Comparison of ENCODE assay signal across 9 cellular contexts in genomic region chr3:159922861-159923312, GRCh38.
DNase-seq lines count a peak whose midpoint lies in the region; ATAC-seq and TF ChIP-seq lines count a peak whose summit lies in the region.
"Had no signal": no experiment of that assay in that cellular context is flagged by ENCODE, and none has a peak within 500 bp of the region (broad histone marks: within the 10 kb centered on the region; RNA-seq: fewer than 3 reads in every experiment).

No MANE protein-coding gene starts in this region.

- peaks cover 11% of the 10 kb centered on the region for H3K9me1 ChIP-seq in IMR-90 (ENCODE audit: insufficient read depth, low read length)

- H3K4me1 ChIP-seq in right cardiac atrium (ENCODE audit: control insufficient read depth, insufficient read depth, low read length) (no peaks in the 10 kb centered on the region), IMR-90 (ENCODE audit: control insufficient read depth, insufficient read depth, low read length) (peaks cover 9% of the 10 kb centered on the region), PC-9 (replicated peaks; ENCODE audit: insufficient read depth) (peaks cover 27% of the 10 kb centered on the region), PC-3 (ENCODE audit: insufficient read depth, low read length) (peaks cover 37% of the 10 kb centered on the region)

- H2BK20ac ChIP-seq in IMR-90 (ENCODE audit: low read depth, low read length), result peak overlapping the region; percentile 33; the same call in 1 of the 2 replicates

- no peak overlapping the region for H2BK120ac ChIP-seq in IMR-90 (ENCODE audit: low read depth, low read length)

- BruUV-seq in IMR-90 (replicated peaks; lab: Mats Ljungman, UMichigan), result no TSS peak
- no TSS peak for BruUV-seq in PC-9 (replicated peaks; lab: Mats Ljungman, UMichigan)
- BruUV-seq in PC-3 (replicated peaks; lab: Mats Ljungman, UMichigan), result no TSS peak

- in situ Hi-C loops in IMR-90 (cut with MboI; ENCODE audit: low sequenced_read_pairs), result no loop called here

- TF ChIP-seq POLR2A in IMR-90 (IDR thresholded peaks at IDR 0.05; ENCODE audit: low read depth, low read length), result no peak

- dilution Hi-C loops in IMR-90 (cut with HindIII; ENCODE audit: low sequenced_read_pairs, unreplicated experiment), result no loop called here

- DNase-seq in Right ventricle myocardium inferior (ENCODE audit: missing footprints) (peak; percentile 42), right cardiac atrium (no peak), IMR-90 (no peak), PC-9 (no peak), NCI-H748 (lab: John Stamatoyannopoulos, UW; ENCODE audit: unreplicated experiment) (no peak), PC-3 (no peak)
- DNase-seq in stimulated activated CD4-positive, alpha-beta T cell treated with anti-CD3 and anti-CD28 coated beads, Interleukin-4, amount 100 ng/mL, for 24 hours, result no peak
- DNase-seq: activated gamma-delta T cell had no signal

- no peak overlapping the region for H4K8ac ChIP-seq in IMR-90 (ENCODE audit: low read depth in 2 of 2, low read length in 2 of 2)

- peak overlapping the region; percentile 23; the same call in 1 of the 2 replicates for H2AK5ac ChIP-seq in IMR-90 (ENCODE audit: low read depth, low read length)

- H3K18ac ChIP-seq in IMR-90 (ENCODE audit: low read depth, low read length), result no peak overlapping the region

- no peak overlapping the region for H3K23ac ChIP-seq in IMR-90 (ENCODE audit: low read depth, low read length)

- peak overlapping the region; percentile 41; the same call in 1 of the 3 replicates for H2BK15ac ChIP-seq in IMR-90 (ENCODE audit: low read depth, low read length)

- CTCF ChIA-PET in IMR-90 (lab: Yijun Ruan, JAX) (no interaction called here), PC-9 (lab: Charles Lee) (no interaction called here), PC-3 (lab: Charles Lee) (no interaction called here)

- no peaks in the 10 kb centered on the region for H3K36me3 ChIP-seq in IMR-90 (ENCODE audit: control insufficient read depth, insufficient read depth, low read length)
- H3K36me3 ChIP-seq in PC-9 (ENCODE audit: low read depth), result no peaks in the 10 kb centered on the region
- H3K36me3 ChIP-seq in PC-3 (ENCODE audit: low read depth, low read length), result no peaks in the 10 kb centered on the region

- POLR2A ChIA-PET in IMR-90 (lab: Charles Lee; ENCODE audit: unreplicated experiment), result no interaction called here
- POLR2A ChIA-PET in PC-9 (lab: Charles Lee; ENCODE audit: unreplicated experiment), result no interaction called here
- POLR2A ChIA-PET in PC-3 (lab: Charles Lee; ENCODE audit: unreplicated experiment), result no interaction called here

- no peak overlapping the region for H4K5ac ChIP-seq in IMR-90 (ENCODE audit: low read depth, low read length)

- H3K4me3 ChIP-seq in right cardiac atrium (ENCODE audit: low read length), result no peak overlapping the region
- no peak overlapping the region for H3K4me3 ChIP-seq in IMR-90 (ENCODE audit: insufficient read depth, low read depth, low read length)
- H3K4me3 ChIP-seq in PC-9, result no peak overlapping the region
- no peak overlapping the region for H3K4me3 ChIP-seq in PC-3 (ENCODE audit: low read length)

- no peaks in the 10 kb centered on the region for H3K79me1 ChIP-seq in IMR-90 (ENCODE audit: low read depth in 1 of 2, low read length in 2 of 2)

- TF ChIP-seq CTCF in IMR-90 (conservative IDR thresholded peaks at IDR 0.05; ENCODE audit: low read depth, low read length) (no peak), PC-9 (conservative IDR thresholded peaks at IDR 0.05) (no peak), PC-3 (conservative IDR thresholded peaks at IDR 0.05; ENCODE audit: low read depth, low read length) (no peak)

- H3K27me3 ChIP-seq in right cardiac atrium (ENCODE audit: control insufficient read depth, insufficient read depth) (no peaks in the 10 kb centered on the region), IMR-90 (ENCODE audit: control insufficient read depth, insufficient read depth, low read length) (no peaks in the 10 kb centered on the region), PC-9 (ENCODE audit: insufficient read depth, low read depth) (no peaks in the 10 kb centered on the region), PC-3 (ENCODE audit: low read length) (no peaks in the 10 kb centered on the region)

- H3F3A ChIP-seq in PC-9 (ENCODE audit: insufficient read depth, low read depth) (peaks cover 22% of the 10 kb centered on the region), PC-3 (ENCODE audit: low read length, unreplicated experiment) (peaks cover 8% of the 10 kb centered on the region)

- no peak overlapping the region for H3K56ac ChIP-seq in IMR-90 (ENCODE audit: extremely low read depth, insufficient read depth, low read length)

- TF ChIP-seq RAD21 in IMR-90 (IDR thresholded peaks at IDR 0.05; ENCODE audit: low read length), result no peak

- no peak overlapping the region for H3K4me2 ChIP-seq in IMR-90 (ENCODE audit: low read depth, low read length)
- H3K4me2 ChIP-seq in PC-9, result no peak overlapping the region
- H3K4me2 ChIP-seq in PC-3 (ENCODE audit: low read length), result no peak overlapping the region

- WGBS in right cardiac atrium, result 63% methylated on average over 4 of the region's 4 CpGs
- 90% methylated on average over 2 of the region's 4 CpGs; no CpG with 5 or more reads in 1 of the 2 experiments for WGBS in IMR-90 (ENCODE audit: extremely low coverage in 2 of 2, insufficient read length in 1 of 2), 2 experiments

- H2AFZ ChIP-seq in IMR-90 (replicated peaks; ENCODE audit: low read length, poor library complexity), result no peak overlapping the region
- H2AFZ ChIP-seq in PC-9, result no peak overlapping the region
- no peak overlapping the region for H2AFZ ChIP-seq in PC-3 (ENCODE audit: low read length)

- intact Hi-C loops in Right ventricle myocardium inferior (cut with DNase I) (no loop called here), right cardiac atrium (cut with DNase I) (no loop called here), IMR-90 (cut with micrococcal nuclease) (no loop called here), PC-9 (cut with micrococcal nuclease; ENCODE audit: unreplicated experiment) (no loop called here), PC-3 (cut with micrococcal nuclease) (no loop called here)

- H3K14ac ChIP-seq in IMR-90 (replicated peaks; ENCODE audit: low read depth, low read length), result 0 out of 2 replicates have a peak overlapping the region, but pooled peaks have one; percentile 14

- H3K79me2 ChIP-seq in PC-9 (ENCODE audit: low read depth) (no peaks in the 10 kb centered on the region), PC-3 (ENCODE audit: low read length) (no peaks in the 10 kb centered on the region)

- no peak overlapping the region for H2BK5ac ChIP-seq in IMR-90 (ENCODE audit: low read depth, low read length, poor library complexity, severe bottlenecking)

- no peak overlapping the region for H4K91ac ChIP-seq in IMR-90 (ENCODE audit: insufficient read depth, low read depth, low read length)

- no peak overlapping the region for H3K27ac ChIP-seq in right cardiac atrium (ENCODE audit: low read length)
- H3K27ac ChIP-seq in IMR-90 (ENCODE audit: insufficient read depth, low read length), result no peak overlapping the region
- H3K27ac ChIP-seq in PC-9, result no peak overlapping the region
- no peak overlapping the region for H3K27ac ChIP-seq in PC-3 (ENCODE audit: low read length)

- peak overlapping the region; percentile 15; the same call in 1 of the 2 replicates for H3K4ac ChIP-seq in IMR-90 (ENCODE audit: low read depth, low read length)

- no peaks in the 10 kb centered on the region for H3K9me3 ChIP-seq in right cardiac atrium (ENCODE audit: control insufficient read depth, low read length)
- H3K9me3 ChIP-seq in IMR-90 (ENCODE audit: control insufficient read depth, insufficient read depth, low read length), result no peaks in the 10 kb centered on the region; the same call in 1 of the 2 replicates
- 0 out of 2 replicates have a peak, but pooled peaks cover 3% of the 10 kb centered on the region for H3K9me3 ChIP-seq in PC-9 (ENCODE audit: insufficient read depth, low read depth)
- H3K9me3 ChIP-seq in PC-3 (ENCODE audit: low read length), result no peaks in the 10 kb centered on the region

- no peaks in the 10 kb centered on the region for H4K20me1 ChIP-seq in IMR-90 (ENCODE audit: insufficient read depth, low read length)
- H4K20me1 ChIP-seq in PC-9 (ENCODE audit: insufficient read depth), result no peaks in the 10 kb centered on the region
- H4K20me1 ChIP-seq in PC-3 (ENCODE audit: low read length), result no peaks in the 10 kb centered on the region

- H3K9me2 ChIP-seq in PC-9 (ENCODE audit: insufficient read depth), result no peaks in the 10 kb centered on the region
- H3K9me2 ChIP-seq in PC-3 (replicated peaks; ENCODE audit: low read length), result no peaks in the 10 kb centered on the region

- H3K9ac ChIP-seq in IMR-90 (ENCODE audit: low read depth, low read length) (no peak overlapping the region), PC-3 (ENCODE audit: low read length) (no peak overlapping the region)

- ATAC-seq in Right ventricle myocardium inferior (no peak), right cardiac atrium (no peak), HG02763 (IDR thresholded peaks at IDR 0.05; ENCODE audit: unreplicated experiment) (peak; percentile 94), IMR-90 (ENCODE audit: low read depth) (no peak), PC-3 (no peak)

- H2AK9ac ChIP-seq in IMR-90 (replicated peaks; ENCODE audit: low read depth, low read length, poor library complexity), result no peak overlapping the region

TF ChIP-seq in IMR-90, 13 proteins besides CTCF, POLR2A, EP300 and RAD21:
- TF ChIP-seq MAZ (IDR thresholded peaks at IDR 0.05; ENCODE audit: borderline replicate concordance, low read depth, low read length), result no peak
- TF ChIP-seq BHLHE40 (IDR thresholded peaks at IDR 0.05; ENCODE audit: low read depth, low read length), result no peak
- no peak for TF ChIP-seq NFE2L2 (IDR thresholded peaks at IDR 0.05; ENCODE audit: low read depth, low read length)
- no peak for TF ChIP-seq RFX5 (IDR thresholded peaks at IDR 0.05; ENCODE audit: low read depth, low read length)
